In genomic region chr10:87850742-87851205, GRCh38 we compare ENCODE assay signal across 8 cellular contexts. TPM values are rescaled to one million over a fixed set of nuclear protein-coding genes. Genes with fewer than 3 reads are reported as not detected.
DNase-seq lines count a peak whose midpoint lies in the region; ATAC-seq, FAIRE-seq and TF ChIP-seq lines count a peak whose summit lies in the region.

No MANE protein-coding gene starts in this region.

- H3K4me3 ChIP-seq in right cardiac atrium (ENCODE audit: low read length): no peak overlapping the region
- no peak overlapping the region for H3K4me3 ChIP-seq in small intestine (ENCODE audit: low read depth in 1 of 2, low read length in 2 of 2)

- H3K27ac ChIP-seq in right cardiac atrium (ENCODE audit: low read length) (no peak overlapping the region), small intestine (ENCODE audit: low read depth in 1 of 2, low read length in 1 of 2) (no peak overlapping the region)

- DNase-seq in KG1 (lab: John Stamatoyannopoulos, UW) (peak; percentile 56), amniotic epithelial cell (ENCODE audit: low read depth) (peak; percentile 72), right cardiac atrium (peak; percentile 45 to 67 (median 65)), small intestine (peak; percentile 77), GM19238 (ENCODE audit: insufficient read length, low spot score) (no peak)

- WGBS in right cardiac atrium: 13% methylated on average over 5 of the region's 5 CpGs
- whole genome bisulfite sequencing in small intestine, 3 donors: 16 to 25% (median 16%) methylated on average over 5 of the region's 5 CpGs

- ATAC-seq in SK-N-SH treated with all-trans-retinoic acid at 6 μM for 48 hours: peak; percentile 96
- peak; percentile 93 for ATAC-seq in right cardiac atrium
- ATAC-seq in HG03139 (IDR thresholded peaks at IDR 0.05; ENCODE audit: unreplicated experiment): no peak

- no peaks in the 10 kb centered on the region for H3K36me3 ChIP-seq in small intestine (ENCODE audit: control insufficient read depth in 2 of 2, insufficient read depth in 2 of 2, low read length in 2 of 2)

- H3K4me1 ChIP-seq in right cardiac atrium (ENCODE audit: control insufficient read depth, insufficient read depth, low read length): no peaks in the 10 kb centered on the region
- H3K4me1 ChIP-seq in small intestine (ENCODE audit: control insufficient read depth in 2 of 2, insufficient read depth in 1 of 2, low read depth in 1 of 2, low read length in 1 of 2): no peaks in the 10 kb centered on the region

- FAIRE-seq in G401.6 (lab: Jason Lieb, UNC) (peak; percentile 89), small intestine (lab: Jason Lieb, UNC) (no peak)

- intact Hi-C loops in right cardiac atrium (cut with DNase I): loop anchor here (5.0 to 10.0 kb wide), 5 partner anchors 262 to 704 kb away; no protein-coding TSS in a partner anchor

- H3K9me3 ChIP-seq in right cardiac atrium (ENCODE audit: control insufficient read depth, low read length) (no peaks in the 10 kb centered on the region), small intestine (ENCODE audit: control insufficient read depth, low read depth) (no peaks in the 10 kb centered on the region)

- H3K27me3 ChIP-seq in right cardiac atrium (ENCODE audit: control insufficient read depth, insufficient read depth) (no peaks in the 10 kb centered on the region), small intestine (ENCODE audit: control insufficient read depth in 2 of 2, insufficient read depth in 2 of 2, low read length in 2 of 2) (no peaks in the 10 kb centered on the region)

TF ChIP-seq in SK-N-SH treated with all-trans-retinoic acid at 6 μM for 48 hours, 23 proteins besides CTCF, POLR2A, EP300 and RAD21:
- no peak for TF ChIP-seq CSDC2 (CRISPR knock-in tag; IDR thresholded peaks at IDR 0.05)
- no peak for TF ChIP-seq ZC3H10 (CRISPR knock-in tag; IDR thresholded peaks at IDR 0.05)
- TF ChIP-seq ZNF565 (CRISPR knock-in tag; conservative IDR thresholded peaks at IDR 0.05; ENCODE audit: low read depth): no peak
- no peak for TF ChIP-seq ESRRG (CRISPR knock-in tag; IDR thresholded peaks at IDR 0.05)
- TF ChIP-seq PATZ1 (CRISPR knock-in tag; IDR thresholded peaks at IDR 0.05; ENCODE audit: borderline replicate concordance): no peak
- no peak for TF ChIP-seq OSR1 (CRISPR knock-in tag; IDR thresholded peaks at IDR 0.05)
- TF ChIP-seq, protein P1, sequence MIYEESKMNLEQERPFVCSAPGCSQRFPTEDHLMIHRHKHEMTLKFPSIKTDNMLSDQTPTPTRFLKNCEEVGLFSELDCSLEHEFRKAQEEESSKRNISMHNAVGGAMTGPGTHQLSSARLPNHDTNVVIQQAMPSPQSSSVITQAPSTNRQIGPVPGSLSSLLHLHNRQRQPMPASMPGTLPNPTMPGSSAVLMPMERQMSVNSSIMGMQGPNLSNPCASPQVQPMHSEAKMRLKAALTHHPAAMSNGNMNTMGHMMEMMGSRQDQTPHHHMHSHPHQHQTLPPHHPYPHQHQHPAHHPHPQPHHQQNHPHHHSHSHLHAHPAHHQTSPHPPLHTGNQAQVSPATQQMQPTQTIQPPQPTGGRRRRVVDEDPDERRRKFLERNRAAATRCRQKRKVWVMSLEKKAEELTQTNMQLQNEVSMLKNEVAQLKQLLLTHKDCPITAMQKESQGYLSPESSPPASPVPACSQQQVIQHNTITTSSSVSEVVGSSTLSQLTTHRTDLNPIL (CRISPR knock-in tag; IDR thresholded peaks at IDR 0.05; ENCODE audit: low read depth): no peak
- TF ChIP-seq SNAI2 (CRISPR knock-in tag; IDR thresholded peaks at IDR 0.05): no peak
- TF ChIP-seq TCF4 (CRISPR knock-in tag; IDR thresholded peaks at IDR 0.05; ENCODE audit: borderline replicate concordance): no peak
- TF ChIP-seq GLIS3 (CRISPR knock-in tag; IDR thresholded peaks at IDR 0.05): no peak
- no peak for TF ChIP-seq ARNTL (CRISPR knock-in tag; IDR thresholded peaks at IDR 0.05; ENCODE audit: borderline replicate concordance, low read depth)

RNA-seq across cellular contexts. Expression of gene KLLN, which starts 12.6 kb away (rescaled TPM):
- total RNA-seq in right cardiac atrium: under 1 TPM; 0.42 to 0.93 (median 0.49) TPM
- polyA plus RNA-seq in right cardiac atrium: 0.29 TPM
- polyA plus RNA-seq in small intestine: under 1 TPM in 2 of 3 donors, not detected in 1; 0.27 to 0.55 TPM

RNA-seq across cellular contexts. Expression of gene PTEN, which starts 12.7 kb away (rescaled TPM):
- total RNA-seq in right cardiac atrium: 10 to 100 TPM; 72.5 to 80.2 (median 75.5) TPM
- polyA plus RNA-seq in right cardiac atrium: 28.2 TPM
- polyA plus RNA-seq in small intestine: 10 to 100 TPM; 18.8 to 30.5 (median 24.8) TPM

RNA-seq across cellular contexts. Expression of gene ATAD1, which starts 32.7 kb away (rescaled TPM):
- total RNA-seq in right cardiac atrium: 100 to 1,000 TPM in 3 of 4 donors, 10 to 100 TPM in 1; 96.8 to 163 (median 111) TPM
- 46.3 TPM for polyA plus RNA-seq in right cardiac atrium
- polyA plus RNA-seq in small intestine: 10 to 100 TPM in 1 of 3 donors, 1 to 10 TPM in 2; 5.1 to 17.5 (median 5.4) TPM
